ENCODE assay signal across 23 cellular contexts in the genomic region with DNA sequence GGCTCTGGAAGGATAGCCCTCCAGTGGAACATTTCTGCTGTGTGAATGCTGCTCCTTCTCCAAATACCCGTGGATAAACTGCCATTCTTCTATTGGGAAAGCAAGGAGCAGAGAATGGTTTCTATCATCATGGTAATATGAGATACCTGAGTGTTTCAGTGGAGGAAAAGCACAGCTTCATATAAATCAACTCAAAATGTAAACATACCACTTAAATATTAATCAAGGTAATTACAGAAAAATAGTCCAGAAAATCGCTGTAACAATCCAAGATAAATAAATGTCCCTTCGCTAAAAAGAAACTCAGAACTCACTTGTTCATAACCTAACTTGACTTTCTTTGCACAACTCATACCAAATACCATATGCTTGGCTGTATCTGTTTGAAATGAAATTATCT.
"Had no signal": no experiment of that assay in that cellular context is flagged by ENCODE, and none has a peak within 500 bp of the region (broad histone marks: within the 10 kb centered on the region; RNA-seq: fewer than 3 reads in every experiment).

No MANE protein-coding gene starts in this region.

- DNase-seq: activated CD4-positive, alpha-beta memory T cell treated with anti-CD3 and anti-CD28 coated beads, Interleukin-2, amount 10 ng/mL, durations not matched to agents 7 days and 5 days; activated CD4-positive, alpha-beta T cell treated with anti-CD3 and anti-CD28 coated beads, Interleukin-2, amount 10 ng/mL, durations not matched to agents 7 days and 5 days; activated CD4-positive, CD25-positive, alpha-beta regulatory T cell treated with anti-CD3 and anti-CD28 coated beads, Interleukin-2, amount 50 U/mL, for 72 hours; activated CD8-positive, alpha-beta memory T cell treated with anti-CD3 and anti-CD28 coated beads, Interleukin-2, amount 50 U/mL, for 48 hours; activated T-cell treated with anti-CD3 and anti-CD28 coated beads, Interleukin-2, amount 50 U/mL, for 24 hours; endodermal cell; foreskin fibroblast; head of caudate nucleus; hippocampal formation; left cardiac atrium; mammary epithelial cell; natural killer cell; stimulated activated CD4-positive, alpha-beta T cell treated with anti-CD3 and anti-CD28 coated beads, Interleukin-15, amount 100 ng/mL, for 24 hours; stimulated activated CD4-positive, alpha-beta T cell treated with anti-CD3 and anti-CD28 coated beads, Interleukin-2, amount 100 ng/mL, for 24 hours; stimulated activated naive CD4-positive, alpha-beta T cell; tibial artery had no signal

- H3K27me3 ChIP-seq: right atrium auricular region, suprapubic skin, tibial artery had no signal

- H3K4me1 Mint-ChIP-seq: activated CD4-positive, alpha-beta memory T cell treated with anti-CD3 and anti-CD28 coated beads, Interleukin-2, amount 10 ng/mL, durations not matched to agents 7 days and 5 days; activated CD4-positive, alpha-beta T cell treated with anti-CD3 and anti-CD28 coated beads, Interleukin-2, amount 10 ng/mL, durations not matched to agents 7 days and 5 days; central memory CD8-positive, alpha-beta T cell; natural killer cell had no signal

- H3K36me3 ChIP-seq: right atrium auricular region, suprapubic skin, tibial artery had no signal

- H3K9me3 Mint-ChIP-seq: activated CD4-positive, alpha-beta memory T cell treated with anti-CD3 and anti-CD28 coated beads, Interleukin-2, amount 10 ng/mL, durations not matched to agents 7 days and 5 days; activated CD4-positive, alpha-beta T cell treated with anti-CD3 and anti-CD28 coated beads, Interleukin-2, amount 10 ng/mL, durations not matched to agents 7 days and 5 days; activated naive CD4-positive, alpha-beta T cell treated with anti-CD3 and anti-CD28 coated beads, Interleukin-2, amount 50 U/mL, for 72 hours; activated T-cell treated with anti-CD3 and anti-CD28 coated beads, Interleukin-2, amount 50 U/mL, for 24 hours; activated T-helper 2 cell treated with anti-CD3 and anti-CD28 coated beads, Interferon-gamma antibody, Interleukin-2, Interleukin-4, amounts not matched to agents 10 μg/mL and 5 μg/mL and 100 μg/mL, durations not matched to agents 14 hours and 24 hours and 36 hours; dendritic cell treated with granulocyte-macrophage colony-stimulating factor and Interleukin-4, amounts not matched to agents 40 ng/mL and 50 ng/mL, for 4 days; endodermal cell; natural killer cell had no signal

- H3K36me3 Mint-ChIP-seq: activated naive CD4-positive, alpha-beta T cell treated with anti-CD3 and anti-CD28 coated beads, Interleukin-2, amount 50 U/mL, for 72 hours; natural killer cell had no signal

- H3K27ac ChIP-seq: right atrium auricular region, suprapubic skin, tibial artery had no signal

- H3K4me3 ChIP-seq: right atrium auricular region, suprapubic skin, tibial artery had no signal

- H3K27me3 Mint-ChIP-seq: activated CD4-positive, alpha-beta T cell treated with anti-CD3 and anti-CD28 coated beads, Interleukin-2, amount 10 ng/mL, durations not matched to agents 7 days and 5 days; dendritic cell treated with granulocyte-macrophage colony-stimulating factor and Interleukin-4, amounts not matched to agents 40 ng/mL and 50 ng/mL, for 4 days had no signal

- H3K27ac Mint-ChIP-seq: activated CD4-positive, alpha-beta memory T cell treated with anti-CD3 and anti-CD28 coated beads, Interleukin-2, amount 10 ng/mL, durations not matched to agents 7 days and 5 days; activated CD4-positive, alpha-beta T cell treated with anti-CD3 and anti-CD28 coated beads, Interleukin-2, amount 10 ng/mL, durations not matched to agents 7 days and 5 days; activated naive CD4-positive, alpha-beta T cell treated with anti-CD3 and anti-CD28 coated beads, Interleukin-2, amount 50 U/mL, for 72 hours; activated T-cell treated with anti-CD3 and anti-CD28 coated beads, Interleukin-2, amount 50 U/mL, for 24 hours; activated T-helper 2 cell treated with anti-CD3 and anti-CD28 coated beads, Interferon-gamma antibody, Interleukin-2, Interleukin-4, amounts not matched to agents 10 μg/mL and 5 μg/mL and 100 μg/mL, durations not matched to agents 14 hours and 24 hours and 36 hours; dendritic cell treated with granulocyte-macrophage colony-stimulating factor and Interleukin-4, amounts not matched to agents 40 ng/mL and 50 ng/mL, for 4 days; natural killer cell had no signal

- ATAC-seq: activated naive CD4-positive, alpha-beta T cell treated with anti-CD3 and anti-CD28 coated beads, Interleukin-2, amount 50 U/mL, for 72 hours; esophagus mucosa; left cardiac atrium; natural killer cell had no signal

- H3K4me1 ChIP-seq: tibial artery had no signal

- H3K9me3 ChIP-seq: right atrium auricular region, suprapubic skin, tibial artery had no signal

- H3K4me3 Mint-ChIP-seq: activated CD4-positive, alpha-beta memory T cell treated with anti-CD3 and anti-CD28 coated beads, Interleukin-2, amount 10 ng/mL, durations not matched to agents 7 days and 5 days; activated CD4-positive, alpha-beta T cell treated with anti-CD3 and anti-CD28 coated beads, Interleukin-2, amount 10 ng/mL, durations not matched to agents 7 days and 5 days; activated T-cell treated with anti-CD3 and anti-CD28 coated beads, Interleukin-2, amount 50 U/mL, for 24 hours; central memory CD8-positive, alpha-beta T cell; dendritic cell treated with granulocyte-macrophage colony-stimulating factor and Interleukin-4, amounts not matched to agents 40 ng/mL and 50 ng/mL, for 4 days; endodermal cell; natural killer cell had no signal
